In the genomic region with DNA sequence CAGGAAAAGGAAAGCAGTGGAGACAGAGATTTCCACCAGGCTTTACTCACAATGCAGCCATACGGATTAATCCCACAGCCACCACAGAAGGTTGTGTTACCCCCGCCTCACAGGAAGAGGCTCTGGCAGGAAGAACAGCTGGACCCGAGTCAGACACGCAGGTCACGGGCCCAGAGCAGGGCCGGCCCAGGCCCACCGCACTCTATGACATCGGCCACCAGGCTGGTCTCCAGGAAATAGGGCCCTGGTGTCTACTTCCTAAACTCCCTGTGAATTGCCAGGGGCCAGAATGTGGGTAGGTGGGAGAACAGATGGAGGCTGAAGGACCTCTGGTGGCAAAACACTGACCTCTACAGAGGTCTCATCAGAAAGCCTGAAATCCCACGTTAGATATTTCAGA, we compare ENCODE assay signal across 1 cellular context.
TF ChIP-seq lines count a peak whose summit lies in the region.

No MANE protein-coding gene starts in this region.

TF ChIP-seq in HepG2, 621 proteins besides CTCF, POLR2A, EP300 and RAD21:
- TF ChIP-seq ZNF367 (CRISPR knock-in tag; IDR thresholded peaks at IDR 0.05; ENCODE audit: borderline replicate concordance) (no peak), IRF9 (CRISPR knock-in tag; IDR thresholded peaks at IDR 0.05; ENCODE audit: borderline replicate concordance) (no peak), TSC22D2 (CRISPR knock-in tag; IDR thresholded peaks at IDR 0.05; ENCODE audit: borderline replicate concordance) (no peak), STAT5B (CRISPR knock-in tag; IDR thresholded peaks at IDR 0.05) (no peak), ZNF101 (CRISPR knock-in tag; IDR thresholded peaks at IDR 0.05; ENCODE audit: borderline replicate concordance, low read depth) (no peak), ZNF446 (CRISPR knock-in tag; IDR thresholded peaks at IDR 0.05) (no peak), RFX3 (CRISPR knock-in tag; IDR thresholded peaks at IDR 0.05) (no peak)
TF ChIP-seq in HepG2: peak in this region for 0.
